ENCODE assay signal across 8 cellular contexts in the genomic region with DNA sequence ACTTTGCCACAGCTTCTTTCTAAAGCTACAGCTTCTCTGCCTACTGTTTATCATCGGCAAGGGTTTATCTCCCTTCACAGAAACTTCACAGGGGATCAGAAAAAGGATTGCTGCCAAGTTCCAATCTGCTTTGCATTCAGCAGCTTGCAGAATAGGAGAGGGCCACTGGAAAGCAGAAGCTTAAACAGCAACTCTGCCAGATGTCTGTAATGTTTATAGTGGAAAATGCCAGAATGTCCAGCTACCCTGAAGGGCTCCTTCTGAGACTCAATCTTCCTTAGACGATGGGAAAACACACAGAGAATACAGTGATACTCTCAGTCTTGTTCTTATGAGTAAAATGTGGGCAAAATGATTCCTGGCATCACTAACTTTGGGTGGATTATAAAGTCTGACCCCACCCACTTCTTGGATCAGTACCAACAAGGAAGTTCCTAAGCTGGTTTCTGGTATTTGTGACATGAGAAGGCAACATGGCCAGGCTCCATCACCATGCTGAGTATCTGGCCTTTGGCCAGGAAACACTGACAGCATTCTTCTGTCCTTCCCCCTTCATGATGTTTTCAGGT. TPM values are rescaled to one million over a fixed set of nuclear protein-coding genes. Genes with fewer than 3 reads are reported as not detected.
DNase-seq lines count a peak whose midpoint lies in the region; ATAC-seq, FAIRE-seq and TF ChIP-seq lines count a peak whose summit lies in the region.

No MANE protein-coding gene starts in this region.

- H3K27ac Mint-ChIP-seq in activated naive CD4-positive, alpha-beta T cell treated with anti-CD3 and anti-CD28 coated beads for 36 hours, result no peak overlapping the region

- H3K36me3 ChIP-seq in Peyer's patch, result peaks cover 0 to 46% (median 0%) of the 10 kb centered on the region in 3 donors

- no peaks in the 10 kb centered on the region for H3K9me3 Mint-ChIP-seq in activated naive CD4-positive, alpha-beta T cell treated with anti-CD3 and anti-CD28 coated beads for 36 hours

- ATAC-seq in GM18502 (IDR thresholded peaks at IDR 0.05; ENCODE audit: poor library complexity, unreplicated experiment) (no peak), GM21737 (IDR thresholded peaks at IDR 0.05; ENCODE audit: unreplicated experiment) (no peak)

- H3K9me3 ChIP-seq in Peyer's patch, result no peaks in the 10 kb centered on the region

- H3K36me3 Mint-ChIP-seq in activated naive CD4-positive, alpha-beta T cell treated with anti-CD3 and anti-CD28 coated beads for 36 hours (ENCODE audit: low read depth), result peaks cover 30% of the 10 kb centered on the region

- DNase-seq in G401 (ENCODE audit: low spot score), result peak; percentile 39
- peak in 1 of 3 donors; percentile 67 for DNase-seq in Peyer's patch
- peak; percentile 94 for DNase-seq in fibroblast of gingiva (ENCODE audit: low read depth)
- DNase-seq in occipital lobe (lab: John Stamatoyannopoulos, UW), result peak; percentile 20
- no peak for DNase-seq in activated naive CD4-positive, alpha-beta T cell treated with anti-CD3 and anti-CD28 coated beads for 36 hours
- no peak for DNase-seq in GM19239 (ENCODE audit: insufficient read length, low spot score)

- intact Hi-C loops in activated naive CD4-positive, alpha-beta T cell treated with anti-CD3 and anti-CD28 coated beads for 36 hours (cut with micrococcal nuclease), result no loop called here

- no peaks in the 10 kb centered on the region for H3K27me3 ChIP-seq in Peyer's patch

- H3K27ac ChIP-seq in Peyer's patch, result peak overlapping the region in 3 of 4 donors; percentile 36 to 72 (median 48)

- H3K4me1 Mint-ChIP-seq in activated naive CD4-positive, alpha-beta T cell treated with anti-CD3 and anti-CD28 coated beads for 36 hours (ENCODE audit: low read depth), result peaks cover 18% of the 10 kb centered on the region

- FAIRE-seq in GM19239 (lab: Jason Lieb, UNC), result no peak

- TF ChIP-seq CTCF in Peyer's patch (IDR thresholded peaks at IDR 0.05), result no peak

- H3K4me3 Mint-ChIP-seq in activated naive CD4-positive, alpha-beta T cell treated with anti-CD3 and anti-CD28 coated beads for 36 hours, result no peak overlapping the region

- H3K4me3 ChIP-seq in Peyer's patch, result no peak overlapping the region

- no peaks in the 10 kb centered on the region for H3K27me3 Mint-ChIP-seq in activated naive CD4-positive, alpha-beta T cell treated with anti-CD3 and anti-CD28 coated beads for 36 hours (ENCODE audit: low read depth)

- peaks cover 0 to 52% (median 6%) of the 10 kb centered on the region in 4 donors for H3K4me1 ChIP-seq in Peyer's patch

- in situ Hi-C loops in G401 (cut with HindIII; ENCODE audit: low sequenced_read_pairs), result no loop called here

- TF ChIP-seq POLR2A in Peyer's patch (IDR thresholded peaks at IDR 0.05), result no peak

- CTCF ChIA-PET in activated naive CD4-positive, alpha-beta T cell treated with anti-CD3 and anti-CD28 coated beads for 36 hours (lab: Charles Lee), result interaction anchor here (3.3 kb wide), 1 partner anchor 31 kb away, joined by 16 read pairs; no protein-coding TSS in a partner anchor

RNA-seq across cellular contexts. Expression of a gene that starts 19.0 kb away (rescaled TPM):
- total RNA-seq in G401 (2014; rRNA removed; shearing (Covaris generic)), result 32.2 and 41.0 TPM in 2 replicates
- total RNA-seq in Peyer's patch (10 to 100 TPM; 30.5 to 60.1 (median 47.2) TPM), occipital lobe (25.1 TPM)
- total RNA-seq in activated naive CD4-positive, alpha-beta T cell treated with anti-CD3 and anti-CD28 coated beads for 36 hours, result 10 to 100 TPM; 34.0 to 37.7 TPM

Comparison
In these comparisons a context has a peak if more than half of its experiments do, and no peak if none do; other contexts are left out.
1. DNase-seq: peak in G401 (single experiment), fibroblast of gingiva (single experiment) and occipital lobe (single experiment); none in activated naive CD4-positive, alpha-beta T cell treated with anti-CD3 and anti-CD28 coated beads for 36 hours (single experiment) and GM19239 (single experiment).